11 cellular contexts compared by ENCODE assay signal in the genomic region with DNA sequence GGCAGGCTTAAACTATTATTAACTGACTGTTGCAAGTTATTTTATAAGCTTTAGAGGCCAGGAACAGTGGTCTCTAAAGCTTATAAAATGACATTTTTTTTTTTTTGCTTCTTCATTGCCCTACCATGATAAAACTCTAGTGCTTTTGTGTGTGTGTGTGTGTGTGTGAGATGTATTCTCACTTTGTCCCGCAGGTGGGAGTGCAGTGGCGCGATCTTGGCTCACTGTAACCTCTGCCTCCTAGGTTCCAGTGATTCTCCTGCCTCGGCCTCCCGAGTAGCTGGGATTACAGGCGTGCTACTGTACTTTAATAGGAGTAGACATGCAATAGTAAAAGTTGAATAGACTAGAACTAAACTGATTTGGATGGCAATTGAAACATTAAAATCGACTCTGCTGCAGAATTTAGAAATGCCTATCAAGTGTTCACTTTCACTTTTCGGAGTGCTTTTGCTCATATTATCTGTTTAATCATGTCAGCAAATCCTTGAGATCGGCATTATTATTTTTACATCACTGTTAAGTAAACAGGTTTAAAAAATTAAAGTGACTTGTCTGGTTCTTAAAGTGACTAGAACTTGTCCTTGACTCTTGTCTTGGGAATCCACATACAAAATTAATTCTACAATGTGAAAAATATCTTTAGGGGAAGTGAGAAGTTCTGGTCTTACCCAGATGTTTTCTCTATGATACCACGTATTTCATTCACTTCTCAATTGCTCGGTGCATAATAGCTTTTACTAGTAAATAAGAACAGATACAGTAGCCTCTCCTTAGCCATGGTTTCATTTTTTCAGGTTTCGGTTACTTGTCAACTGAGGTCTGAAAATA. TPM values are rescaled to one million over a fixed set of nuclear protein-coding genes. Genes with fewer than 3 reads are reported as not detected.
DNase-seq lines count a peak whose midpoint lies in the region; ATAC-seq and TF ChIP-seq lines count a peak whose summit lies in the region.
"Had no signal": no experiment of that assay in that cellular context is flagged by ENCODE, and none has a peak within 500 bp of the region (broad histone marks: within the 10 kb centered on the region; RNA-seq: fewer than 3 reads in every experiment).

No MANE protein-coding gene starts in this region.

- no peak for DNase-seq in activated CD4-positive, alpha-beta T cell treated with anti-CD3 and anti-CD28 coated beads, Interleukin-2, amount 50 U/mL, for 48 hours
- DNase-seq in T-helper 1 cell (no peak), gastrocnemius medialis (no peak), caudate nucleus (lab: John Stamatoyannopoulos, UW) (no peak)
- DNase-seq: activated naive CD4-positive, alpha-beta T cell treated with anti-CD3 and anti-CD28 coated beads, Interleukin-2, amount 10 ng/mL, durations not matched to agents 7 days and 5 days; NCI-H1694; T-helper 17 cell had no signal

- H3K27me3 ChIP-seq in SU-DHL-6 (ENCODE audit: low read length) (no peaks in the 10 kb centered on the region), gastrocnemius medialis (no peaks in the 10 kb centered on the region)

- TF ChIP-seq CTCF in SU-DHL-6 (IDR thresholded peaks at IDR 0.05; ENCODE audit: insufficient read depth, low read length, poor library complexity, severe bottlenecking) (no peak), gastrocnemius medialis (IDR thresholded peaks at IDR 0.05 in 4 of 5, conservative IDR thresholded peaks at IDR 0.05 in 1 of 5) (no peak)

- H3F3A ChIP-seq in SU-DHL-6 (ENCODE audit: insufficient read depth): no peaks in the 10 kb centered on the region

- peaks cover 9 to 17% of the 10 kb centered on the region in 2 donors for H3K4me1 ChIP-seq in gastrocnemius medialis

- peak overlapping the region; percentile 68 for H3K4me2 ChIP-seq in SU-DHL-6 (ENCODE audit: low read depth, low read length, poor library complexity, severe bottlenecking)

- no peaks in the 10 kb centered on the region for H4K20me1 ChIP-seq in SU-DHL-6 (ENCODE audit: low read depth, low read length)

- TF ChIP-seq POLR2A in GM18505 (IDR thresholded peaks at IDR 0.05; ENCODE audit: borderline replicate concordance, extremely low read depth, insufficient read depth, insufficient read length): no peak
- no peak for TF ChIP-seq POLR2A in gastrocnemius medialis (IDR thresholded peaks at IDR 0.05)

- H3K79me2 ChIP-seq in SU-DHL-6 (ENCODE audit: insufficient read depth, low read length): no peaks in the 10 kb centered on the region

- ATAC-seq in GM18505 (IDR thresholded peaks at IDR 0.05; ENCODE audit: unreplicated experiment): peak; percentile 93
- peak; percentile 84 for ATAC-seq in GM21381 (IDR thresholded peaks at IDR 0.05; ENCODE audit: unreplicated experiment)
- ATAC-seq in HG03139 (IDR thresholded peaks at IDR 0.05; ENCODE audit: unreplicated experiment): peak; percentile 82
- ATAC-seq in gastrocnemius medialis: no peak
- ATAC-seq: T-helper 17 cell had no signal

- H3K4me3 ChIP-seq in SU-DHL-6 (ENCODE audit: insufficient read depth, low read length, poor library complexity, severe bottlenecking) (peak overlapping the region; percentile 37), gastrocnemius medialis (no peak overlapping the region)

- intact Hi-C loops in gastrocnemius medialis (cut with DNase I; ENCODE audit: low total_unique reads): loop anchor here (5.0 kb wide), 1 partner anchor 470 kb away; no protein-coding TSS in a partner anchor

- H2AFZ ChIP-seq in SU-DHL-6 (ENCODE audit: low read depth, low read length, severe bottlenecking): peak overlapping the region; percentile 86

- H3K9ac ChIP-seq in SU-DHL-6 (ENCODE audit: low read length): no peak overlapping the region

- in situ Hi-C loops in gastrocnemius medialis (cut with MboI; ENCODE audit: low sequenced_read_pairs in 4 of 4): no loop called here

- H3K36me3 ChIP-seq in SU-DHL-6 (ENCODE audit: low read length): no peaks in the 10 kb centered on the region
- H3K36me3 ChIP-seq in gastrocnemius medialis: no peaks in the 10 kb centered on the region

- no peak overlapping the region for H3K27ac ChIP-seq in SU-DHL-6 (ENCODE audit: low read depth, low read length)
- H3K27ac ChIP-seq in gastrocnemius medialis: peak overlapping the region in 1 of 4 donors; percentile 69
- H3K27ac ChIP-seq in caudate nucleus (ENCODE audit: low read depth, low read length): no peak overlapping the region

- no peaks in the 10 kb centered on the region for H3K9me3 ChIP-seq in SU-DHL-6 (ENCODE audit: insufficient read depth, low read length)
- no peaks in the 10 kb centered on the region for H3K9me3 ChIP-seq in gastrocnemius medialis

- H3K9me2 ChIP-seq in SU-DHL-6 (replicated peaks; ENCODE audit: insufficient read depth, low read length): no peaks in the 10 kb centered on the region

RNA-seq across cellular contexts. Expression of a gene that starts 8.4 kb away (rescaled TPM):
- total RNA-seq in gastrocnemius medialis: 10 to 100 TPM; 10.1 to 41.7 (median 13.3) TPM

RNA-seq across cellular contexts. Expression of a gene that starts 19.8 kb away (rescaled TPM):
- 10 to 100 TPM in 2 of 4 donors, 1 to 10 TPM in 1, under 1 TPM in 1; 0.39 to 87.9 (median 6.1) TPM for total RNA-seq in gastrocnemius medialis
- total RNA-seq: T-helper 17 cell had no signal

Comparison
In these comparisons a context has a peak if more than half of its experiments do, and no peak if none do; other contexts are left out.
1. ATAC-seq: peak in GM18505 (single experiment), GM21381 (single experiment) and HG03139 (single experiment); none in gastrocnemius medialis (0 of 2).